Comparison of ENCODE assay signal across 21 cellular contexts in the genomic region with DNA sequence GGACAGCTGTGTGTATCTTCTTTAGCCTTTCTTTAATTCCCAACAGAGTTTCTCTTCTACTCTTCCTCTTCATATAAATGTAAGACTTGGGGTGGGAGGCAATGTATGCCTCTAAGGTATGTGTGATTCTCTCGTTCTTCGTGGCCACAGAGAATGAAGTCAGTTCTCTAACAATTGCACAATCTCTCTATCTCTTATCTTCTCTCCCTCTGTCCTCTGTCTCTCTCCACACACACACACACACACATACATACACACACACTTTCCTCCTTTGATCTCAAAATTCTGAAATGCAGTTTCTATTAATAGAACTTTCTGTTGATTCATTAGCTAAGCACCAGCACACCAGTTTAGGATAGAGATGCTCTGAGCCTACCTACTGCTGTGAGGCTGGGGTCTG.
DNase-seq lines count a peak whose midpoint lies in the region; ATAC-seq, FAIRE-seq and TF ChIP-seq lines count a peak whose summit lies in the region.
"Had no signal": no experiment of that assay in that cellular context is flagged by ENCODE, and none has a peak within 500 bp of the region (broad histone marks: within the 10 kb centered on the region; RNA-seq: fewer than 3 reads in every experiment).

No MANE protein-coding gene starts in this region.

- in situ Hi-C loops in IMR-90 (cut with MboI; ENCODE audit: low sequenced_read_pairs) = no loop called here

- no peak for TF ChIP-seq EP300 in H1 (IDR thresholded peaks at IDR 0.05; ENCODE audit: borderline replicate concordance in 1 of 2, low read depth in 2 of 2, low read length in 2 of 2)

- dilution Hi-C loops in IMR-90 (cut with HindIII; ENCODE audit: low sequenced_read_pairs, unreplicated experiment) = no loop called here

- H3K27me3 Mint-ChIP-seq in activated T-cell treated with anti-CD3 and anti-CD28 coated beads, Interleukin-2, amount 50 U/mL, for 72 hours (ENCODE audit: low read depth) = peaks cover 19% of the 10 kb centered on the region

- H3K4ac ChIP-seq in IMR-90 (ENCODE audit: low read depth, low read length) (no peak overlapping the region), H1 (replicated peaks; ENCODE audit: insufficient read length, low read depth, low read length) (no peak overlapping the region)

- no peaks in the 10 kb centered on the region for H3K9me3 ChIP-seq in IMR-90 (ENCODE audit: control insufficient read depth, insufficient read depth, low read length)
- no peaks in the 10 kb centered on the region for H3K9me3 ChIP-seq in H1 (ENCODE audit: insufficient read depth in 2 of 2, low read depth in 1 of 2, low read length in 1 of 2)
- H3K9me3 ChIP-seq in liver (ENCODE audit: control insufficient read depth in 4 of 4, low read length in 3 of 4) = no peaks in the 10 kb centered on the region
- H3K9me3 ChIP-seq: BE2C, HAP-1 had no signal

- H3K4me1 ChIP-seq in IMR-90 (ENCODE audit: control insufficient read depth, insufficient read depth, low read length) (no peaks in the 10 kb centered on the region), H1 (replicated peaks in 1 of 4; ENCODE audit: control insufficient read depth in 3 of 4, insufficient read depth in 4 of 4, low read length in 3 of 4) (peaks cover 0 to 9% (median 3%) of the 10 kb centered on the region in 4 experiments; a peak in 4 of 7 replicates), liver (ENCODE audit: control insufficient read depth in 4 of 4, insufficient read depth in 4 of 4, low read length in 3 of 4) (peaks cover 0 to 9% (median 4%) of the 10 kb centered on the region in 4 donors)

- H3K56ac ChIP-seq in IMR-90 (ENCODE audit: extremely low read depth, insufficient read depth, low read length) (no peak overlapping the region), H1 (replicated peaks; ENCODE audit: insufficient read length, low read depth, low read length) (no peak overlapping the region)

- no peak overlapping the region for H3K23ac ChIP-seq in IMR-90 (ENCODE audit: low read depth, low read length)
- no peak overlapping the region for H3K23ac ChIP-seq in H1 (ENCODE audit: insufficient read length)

- H4K20me1 ChIP-seq in IMR-90 (ENCODE audit: insufficient read depth, low read length) (no peaks in the 10 kb centered on the region), H1 (replicated peaks in 1 of 2; ENCODE audit: control insufficient read depth in 1 of 2, insufficient read depth in 2 of 2, low read length in 2 of 2) (no peaks in the 10 kb centered on the region)

- no peak overlapping the region for H4K91ac ChIP-seq in IMR-90 (ENCODE audit: insufficient read depth, low read depth, low read length)
- no peak overlapping the region for H4K91ac ChIP-seq in H1 (replicated peaks; ENCODE audit: insufficient read length, low read length)

- H3K27ac ChIP-seq in IMR-90 (ENCODE audit: insufficient read depth, low read length) (no peak overlapping the region), H1 (ENCODE audit: low read depth, low read length) (no peak overlapping the region), liver (ENCODE audit: low read depth in 1 of 2, low read length in 2 of 2) (no peak overlapping the region)
- H3K27ac ChIP-seq: C4-2B had no signal

- H4K8ac ChIP-seq in IMR-90 (ENCODE audit: low read depth in 2 of 2, low read length in 2 of 2) (no peak overlapping the region), H1 (ENCODE audit: extremely low read depth, insufficient read depth, low read length) (no peak overlapping the region)

- H2AK5ac ChIP-seq in IMR-90 (ENCODE audit: low read depth, low read length) (no peak overlapping the region), H1 (ENCODE audit: low read depth, low read length) (no peak overlapping the region)

- no peaks in the 10 kb centered on the region for H3K36me3 Mint-ChIP-seq in activated T-cell treated with anti-CD3 and anti-CD28 coated beads, Interleukin-2, amount 50 U/mL, for 72 hours (ENCODE audit: insufficient read depth in 2 of 2)
- H3K36me3 Mint-ChIP-seq: CD8-positive, alpha-beta T cell had no signal

- FAIRE-seq in H1 (lab: Jason Lieb, UNC) = no peak
- FAIRE-seq: A204.1, D721Med, G401.6, GM12891 had no signal

- H4K5ac ChIP-seq in IMR-90 (ENCODE audit: low read depth, low read length) (no peak overlapping the region), H1 (ENCODE audit: insufficient read length, low read depth, low read length) (no peak overlapping the region)

- H2BK5ac ChIP-seq in IMR-90 (ENCODE audit: low read depth, low read length, poor library complexity, severe bottlenecking) (no peak overlapping the region), H1 (ENCODE audit: low read depth, low read length) (no peak overlapping the region)

- no peaks in the 10 kb centered on the region for H3K79me1 ChIP-seq in IMR-90 (ENCODE audit: low read depth in 1 of 2, low read length in 2 of 2)
- H3K79me1 ChIP-seq in H1 (ENCODE audit: low read depth, low read length) = no peaks in the 10 kb centered on the region

- ATAC-seq in IMR-90 (ENCODE audit: low read depth) = no peak
- no peak for ATAC-seq in activated T-cell treated with anti-CD3 and anti-CD28 coated beads, Interleukin-2, amount 50 U/mL, for 72 hours (replicated peaks in 1 of 2)
- ATAC-seq in GM21390 (IDR thresholded peaks at IDR 0.05; ENCODE audit: unreplicated experiment) = no peak
- ATAC-seq: CD8-positive, alpha-beta T cell had no signal

- H3K14ac ChIP-seq in IMR-90 (replicated peaks; ENCODE audit: low read depth, low read length) (no peak overlapping the region), H1 (ENCODE audit: insufficient read length) (no peak overlapping the region)

- DNase-seq in IMR-90 (peak; percentile 13), RPMI7951 (ENCODE audit: low read depth) (peak; percentile 45), H1 (ENCODE audit: low read depth in 1 of 2, low spot score in 2 of 2) (no peak), AG20443 (ENCODE audit: low spot score) (no peak), NCI-H510A (lab: John Stamatoyannopoulos, UW) (no peak)
- no peak for DNase-seq in activated T-cell treated with anti-CD3 and anti-CD28 coated beads, Interleukin-2, amount 50 U/mL, for 72 hours
- DNase-seq: BE2C; CD8-positive, alpha-beta T cell; DMS153; DMS79 treated with DMSO at 0.1 percent for 48 hours; EL; GOT3; HFFc6 had no signal

- CTCF ChIA-PET in IMR-90 (lab: Yijun Ruan, JAX) = no interaction called here
- CTCF ChIA-PET in H1 (lab: Charles Lee; ENCODE audit: partially characterized antibody) = interaction anchor here (1.5 kb wide), 1 partner anchor 52 kb away, joined by 4 read pairs; no protein-coding TSS in a partner anchor

- no peak overlapping the region for H3K27ac Mint-ChIP-seq in activated T-cell treated with anti-CD3 and anti-CD28 coated beads, Interleukin-2, amount 50 U/mL, for 72 hours
- H3K27ac Mint-ChIP-seq: CD8-positive, alpha-beta T cell; HFFc6 had no signal

- WGBS in IMR-90 (ENCODE audit: extremely low coverage in 2 of 2, insufficient read length in 1 of 2), 2 experiments = no CpG with 5 or more reads among the region's 2 CpGs
- 95% methylated on average over 2 of the region's 2 CpGs; no CpG with 5 or more reads in 1 of the 2 experiments for WGBS in H1 (ENCODE audit: extremely low coverage in 1 of 2, insufficient coverage in 1 of 2, insufficient read length in 1 of 2, insufficient replicate concordance in 2 of 2, low coverage in 1 of 2, low lambda C conversion rate in 2 of 2, missing lambda C conversion rate in 1 of 2), 2 experiments
- 20% methylated on average over 2 of the region's 2 CpGs for WGBS in liver

- peaks cover 0 to 4% of the 10 kb centered on the region in 2 donors for H3K9me3 Mint-ChIP-seq in activated T-cell treated with anti-CD3 and anti-CD28 coated beads, Interleukin-2, amount 50 U/mL, for 72 hours
- H3K9me3 Mint-ChIP-seq: HFFc6 had no signal

- TF ChIP-seq RAD21 in IMR-90 (IDR thresholded peaks at IDR 0.05; ENCODE audit: low read length) (no peak), H1 (IDR thresholded peaks at IDR 0.05 in 1 of 2, conservative IDR thresholded peaks at IDR 0.05 in 1 of 2; ENCODE audit: low read depth in 2 of 2, low read length in 2 of 2) (no peak), liver (IDR thresholded peaks at IDR 0.05) (no peak)

- 0 out of 2 replicates have a peak overlapping the region, but pooled peaks have one; percentile 11 for H2BK120ac ChIP-seq in IMR-90 (ENCODE audit: low read depth, low read length)
- no peak overlapping the region for H2BK120ac ChIP-seq in H1 (replicated peaks; ENCODE audit: low read depth, low read length)

- no peak for TF ChIP-seq CTCF in IMR-90 (conservative IDR thresholded peaks at IDR 0.05; ENCODE audit: low read depth, low read length)
- no peak for TF ChIP-seq CTCF in H1 (IDR thresholded peaks at IDR 0.05; ENCODE audit: control extremely low read depth in 1 of 3, insufficient read depth in 1 of 3, low read depth in 1 of 3, low read length in 3 of 3)
- no peak for TF ChIP-seq CTCF in liver (IDR thresholded peaks at IDR 0.05; ENCODE audit: low read depth, low read length, missing input control)

- TF ChIP-seq POLR2A in IMR-90 (IDR thresholded peaks at IDR 0.05; ENCODE audit: low read depth, low read length) = no peak
- TF ChIP-seq POLR2A in H1 (IDR thresholded peaks at IDR 0.05; ENCODE audit: control extremely low read depth in 1 of 2, low read depth in 2 of 2, low read length in 2 of 2) = no peak

- no peak overlapping the region for H2AK9ac ChIP-seq in IMR-90 (replicated peaks; ENCODE audit: low read depth, low read length, poor library complexity)

- H3K79me2 ChIP-seq in H1 (ENCODE audit: control insufficient read depth in 1 of 2, insufficient read depth in 2 of 2, low read length in 2 of 2) = no peaks in the 10 kb centered on the region

- no TSS peak for BruUV-seq in IMR-90 (replicated peaks; lab: Mats Ljungman, UMichigan)

- H3K36me3 ChIP-seq in IMR-90 (ENCODE audit: control insufficient read depth, insufficient read depth, low read length) (no peaks in the 10 kb centered on the region), H1 (ENCODE audit: control insufficient read depth in 2 of 4, insufficient read depth in 4 of 4, low read length in 3 of 4) (no peaks in the 10 kb centered on the region), liver (ENCODE audit: control insufficient read depth in 4 of 4, insufficient read depth in 3 of 4, low read depth in 1 of 4, low read length in 3 of 4) (no peaks in the 10 kb centered on the region)
- H3K36me3 ChIP-seq: BE2C, HAP-1 had no signal

- peaks cover 6% of the 10 kb centered on the region for H3K4me1 Mint-ChIP-seq in activated T-cell treated with anti-CD3 and anti-CD28 coated beads, Interleukin-2, amount 50 U/mL, for 72 hours (ENCODE audit: low read depth)

- H3K4me3 ChIP-seq in IMR-90 (ENCODE audit: insufficient read depth, low read depth, low read length) (no peak overlapping the region), H1 (ENCODE audit: extremely low read depth in 1 of 4, insufficient read depth in 2 of 4, low read depth in 3 of 4, low read length in 4 of 4) (no peak overlapping the region), liver (ENCODE audit: low read depth in 1 of 3, low read length in 3 of 3) (no peak overlapping the region)
- H3K4me3 ChIP-seq: HAP-1 had no signal

- H2BK20ac ChIP-seq in IMR-90 (ENCODE audit: low read depth, low read length) (no peak overlapping the region), H1 (ENCODE audit: low read length) (no peak overlapping the region)

- H3K18ac ChIP-seq in IMR-90 (ENCODE audit: low read depth, low read length) (no peak overlapping the region), H1 (ENCODE audit: extremely low read depth, low read length) (no peak overlapping the region)

- H3K23me2 ChIP-seq in H1 (ENCODE audit: low read depth, low read length) = no peaks in the 10 kb centered on the region

- no peak overlapping the region for H3K4me3 Mint-ChIP-seq in activated T-cell treated with anti-CD3 and anti-CD28 coated beads, Interleukin-2, amount 50 U/mL, for 72 hours
- H3K4me3 Mint-ChIP-seq: CD8-positive, alpha-beta T cell; HFFc6 had no signal

- H3K9me1 ChIP-seq in IMR-90 (ENCODE audit: insufficient read depth, low read length) = no peaks in the 10 kb centered on the region

- intact Hi-C loops in IMR-90 (cut with micrococcal nuclease) = no loop called here

- H2AFZ ChIP-seq in IMR-90 (replicated peaks; ENCODE audit: low read length, poor library complexity) = no peak overlapping the region
- H2AFZ ChIP-seq in H1 (ENCODE audit: low read length) = no peak overlapping the region

- no peaks in the 10 kb centered on the region for H3K27me3 ChIP-seq in IMR-90 (ENCODE audit: control insufficient read depth, insufficient read depth, low read length)
- H3K27me3 ChIP-seq in H1 (replicated peaks in 1 of 4; ENCODE audit: control insufficient read depth in 3 of 4, extremely low read depth in 1 of 4, insufficient read depth in 3 of 4, low read length in 3 of 4) = peaks cover 0 to 2% (median under 1%) of the 10 kb centered on the region in 4 experiments; a peak in 4 of 7 replicates
- no peaks in the 10 kb centered on the region for H3K27me3 ChIP-seq in liver (ENCODE audit: control insufficient read depth in 4 of 4, insufficient read depth in 4 of 4, low read length in 3 of 4)

- H3K9ac ChIP-seq in IMR-90 (ENCODE audit: low read depth, low read length) = no peak overlapping the region
- H3K9ac ChIP-seq in H1 (replicated peaks in 1 of 4; ENCODE audit: extremely low read depth in 1 of 4, low read depth in 3 of 4, low read length in 3 of 4) = no peak overlapping the region
- H3K9ac ChIP-seq in liver (ENCODE audit: low read depth in 1 of 2, low read length in 2 of 2) = no peak overlapping the region

- no peak overlapping the region for H2BK12ac ChIP-seq in H1 (ENCODE audit: low read depth, low read length)

- H3K4me2 ChIP-seq in IMR-90 (ENCODE audit: low read depth, low read length) (no peak overlapping the region), H1 (ENCODE audit: insufficient read depth in 1 of 2, low read depth in 2 of 2, low read length in 2 of 2) (no peak overlapping the region)

- H2BK15ac ChIP-seq in IMR-90 (ENCODE audit: low read depth, low read length) = no peak overlapping the region
- H2BK15ac ChIP-seq in H1 (ENCODE audit: low read length) = no peak overlapping the region

- POLR2A ChIA-PET in IMR-90 (lab: Charles Lee; ENCODE audit: unreplicated experiment) = no interaction called here
- POLR2A ChIA-PET in H1 (lab: Charles Lee; ENCODE audit: partially characterized antibody) = no interaction called here

Comparison
In these comparisons a context has a peak if more than half of its experiments do, and no peak if none do; other contexts are left out.
1. DNase-seq: peak in IMR-90 (single experiment) and RPMI7951 (single experiment); none in H1 (0 of 2), activated T-cell treated with anti-CD3 and anti-CD28 coated beads, Interleukin-2, amount 50 U/mL, for 72 hours (0 of 2), AG20443 (single experiment) and NCI-H510A (single experiment).